Comparison of ENCODE assay signal across 25 cellular contexts in the genomic region with DNA sequence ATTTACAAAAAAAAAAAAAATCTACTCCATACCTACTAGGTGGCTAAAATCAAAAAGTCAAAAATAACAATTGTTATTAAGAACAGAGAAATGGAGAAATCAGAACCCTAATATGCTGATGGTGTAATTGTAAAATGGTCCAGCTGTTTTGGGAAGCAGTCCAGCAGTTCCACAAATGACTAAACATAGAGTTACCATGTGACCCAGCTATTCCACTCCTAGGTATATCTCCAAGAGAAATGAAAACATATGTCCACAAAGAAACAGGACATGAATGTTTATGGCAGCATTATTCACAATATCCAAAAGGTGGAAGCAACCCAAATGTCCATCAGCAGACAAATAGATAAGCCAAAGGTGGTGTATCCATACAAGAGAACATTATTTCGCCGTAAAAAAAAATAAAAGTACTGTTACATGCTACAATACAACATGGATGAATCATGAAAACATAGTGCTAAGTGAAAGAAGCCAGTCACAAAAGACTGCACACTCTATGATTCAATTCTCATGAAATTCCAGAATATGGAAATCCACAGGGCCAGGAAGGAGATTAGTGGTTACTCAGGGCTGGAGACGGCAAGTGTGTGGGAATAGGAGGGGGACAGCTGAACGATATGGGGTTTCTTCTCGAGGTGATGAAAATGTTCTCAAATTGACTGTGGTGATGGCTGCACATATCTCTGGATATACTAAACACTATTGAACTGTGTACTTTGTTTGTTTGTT.
"Had no signal": no experiment of that assay in that cellular context is flagged by ENCODE, and none has a peak within 500 bp of the region (broad histone marks: within the 10 kb centered on the region; RNA-seq: fewer than 3 reads in every experiment).

No MANE protein-coding gene starts in this region.

- DNase-seq: activated CD8-positive, alpha-beta memory T cell treated with anti-CD3 and anti-CD28 coated beads for 24 hours; activated CD8-positive, alpha-beta memory T cell treated with anti-CD3 and anti-CD28 coated beads, Interleukin-2, amount 50 U/mL, for 4 hours; activated naive CD4-positive, alpha-beta T cell; activated T-cell treated with anti-CD3 and anti-CD28 coated beads, Interleukin-2, amount 50 U/mL, for 24 hours; central memory CD4-positive, alpha-beta T cell; effector memory CD4-positive, alpha-beta T cell; foreskin melanocyte; glutamatergic neuron; hippocampal formation; kidney glomerular epithelial cell; left ventricle myocardium inferior; mammary epithelial cell; midbrain; occipital lobe; right lobe of liver; small intestine; stimulated activated CD4-positive, alpha-beta T cell treated with anti-CD3 and anti-CD28 coated beads, Interleukin-15, amount 100 ng/mL, for 24 hours; stimulated activated CD4-positive, alpha-beta T cell treated with anti-CD3 and anti-CD28 coated beads, Interleukin-2, amount 100 ng/mL, for 48 hours; stimulated activated CD8-positive, alpha-beta memory T cell treated with anti-CD3 and anti-CD28 coated beads, Interleukin-4, amount 100 ng/mL, for 48 hours; stimulated activated naive B cell treated with anti-CD40 and anti-IgM and Interleukin-4, amounts not matched to agents 10 μg/mL and 1 μg/mL and 100 μg/mL, for 72 hours; T-helper 9 cell had no signal

- H3K4me3 Mint-ChIP-seq: activated naive CD8-positive, alpha-beta T cell; activated T-cell treated with anti-CD3 and anti-CD28 coated beads, Interleukin-2, amount 50 U/mL, for 24 hours; activated T-helper 17 cell treated with anti-CD3 and anti-CD28 coated beads, Interleukin-2, amount 50 U/mL, for 72 hours; stimulated activated naive B cell treated with anti-CD40 and anti-IgM and Interleukin-4, amounts not matched to agents 10 μg/mL and 1 μg/mL and 100 μg/mL, for 72 hours; type B pancreatic cell had no signal

- ATAC-seq: activated T-helper 17 cell treated with anti-CD3 and anti-CD28 coated beads, Interleukin-2, amount 50 U/mL, for 72 hours; stimulated activated naive B cell treated with anti-CD40 and anti-IgM and Interleukin-4, amounts not matched to agents 10 μg/mL and 1 μg/mL and 100 μg/mL, for 72 hours had no signal

- H3K4me3 ChIP-seq: adrenal gland, left ventricle myocardium inferior, right lobe of liver had no signal

- H3K27ac ChIP-seq: adrenal gland, left ventricle myocardium inferior, right lobe of liver had no signal

- H3K27me3 ChIP-seq: adrenal gland, right lobe of liver had no signal

- H3K9me3 Mint-ChIP-seq: activated T-cell treated with anti-CD3 and anti-CD28 coated beads, Interleukin-2, amount 50 U/mL, for 24 hours; activated T-helper 17 cell treated with anti-CD3 and anti-CD28 coated beads, Interleukin-2, amount 50 U/mL, for 72 hours; stimulated activated naive B cell treated with anti-CD40 and anti-IgM and Interleukin-4, amounts not matched to agents 10 μg/mL and 1 μg/mL and 100 μg/mL, for 72 hours; type B pancreatic cell had no signal

- H3K36me3 Mint-ChIP-seq: activated naive CD8-positive, alpha-beta T cell; stimulated activated naive B cell treated with anti-CD40 and anti-IgM and Interleukin-4, amounts not matched to agents 10 μg/mL and 1 μg/mL and 100 μg/mL, for 72 hours; type B pancreatic cell had no signal

- H3K9me3 ChIP-seq: adrenal gland, left ventricle myocardium inferior, right lobe of liver had no signal

- H3K36me3 ChIP-seq: adrenal gland, left ventricle myocardium inferior, right lobe of liver had no signal

- H3K27ac Mint-ChIP-seq: activated naive CD8-positive, alpha-beta T cell; activated T-cell treated with anti-CD3 and anti-CD28 coated beads, Interleukin-2, amount 50 U/mL, for 24 hours; activated T-helper 17 cell treated with anti-CD3 and anti-CD28 coated beads, Interleukin-2, amount 50 U/mL, for 72 hours; stimulated activated naive B cell treated with anti-CD40 and anti-IgM and Interleukin-4, amounts not matched to agents 10 μg/mL and 1 μg/mL and 100 μg/mL, for 72 hours; type B pancreatic cell had no signal

- H3K4me1 Mint-ChIP-seq: activated T-helper 17 cell treated with anti-CD3 and anti-CD28 coated beads, Interleukin-2, amount 50 U/mL, for 72 hours had no signal
